In genomic region chr22:50270302-50271010, GRCh38 we compare ENCODE assay signal across 1 cellular context.
TF ChIP-seq lines count a peak whose summit lies in the region.

Gene MAPK11, minus strand, starts transcription at chr22:50270380. Its CDS starts 88 bp downstream, at chr22:50270292.

TF ChIP-seq in GM12878, 131 proteins besides CTCF, POLR2A, EP300 and RAD21 (continued from another document):
- peak; percentile 22; the same call in 1 of the 2 replicates for TF ChIP-seq RUNX3 (IDR thresholded peaks at IDR 0.05; ENCODE audit: low read length)
- TF ChIP-seq NR2C1 (IDR thresholded peaks at IDR 0.05) = no peak
